1 cellular context compared by ENCODE assay signal in the genomic region with DNA sequence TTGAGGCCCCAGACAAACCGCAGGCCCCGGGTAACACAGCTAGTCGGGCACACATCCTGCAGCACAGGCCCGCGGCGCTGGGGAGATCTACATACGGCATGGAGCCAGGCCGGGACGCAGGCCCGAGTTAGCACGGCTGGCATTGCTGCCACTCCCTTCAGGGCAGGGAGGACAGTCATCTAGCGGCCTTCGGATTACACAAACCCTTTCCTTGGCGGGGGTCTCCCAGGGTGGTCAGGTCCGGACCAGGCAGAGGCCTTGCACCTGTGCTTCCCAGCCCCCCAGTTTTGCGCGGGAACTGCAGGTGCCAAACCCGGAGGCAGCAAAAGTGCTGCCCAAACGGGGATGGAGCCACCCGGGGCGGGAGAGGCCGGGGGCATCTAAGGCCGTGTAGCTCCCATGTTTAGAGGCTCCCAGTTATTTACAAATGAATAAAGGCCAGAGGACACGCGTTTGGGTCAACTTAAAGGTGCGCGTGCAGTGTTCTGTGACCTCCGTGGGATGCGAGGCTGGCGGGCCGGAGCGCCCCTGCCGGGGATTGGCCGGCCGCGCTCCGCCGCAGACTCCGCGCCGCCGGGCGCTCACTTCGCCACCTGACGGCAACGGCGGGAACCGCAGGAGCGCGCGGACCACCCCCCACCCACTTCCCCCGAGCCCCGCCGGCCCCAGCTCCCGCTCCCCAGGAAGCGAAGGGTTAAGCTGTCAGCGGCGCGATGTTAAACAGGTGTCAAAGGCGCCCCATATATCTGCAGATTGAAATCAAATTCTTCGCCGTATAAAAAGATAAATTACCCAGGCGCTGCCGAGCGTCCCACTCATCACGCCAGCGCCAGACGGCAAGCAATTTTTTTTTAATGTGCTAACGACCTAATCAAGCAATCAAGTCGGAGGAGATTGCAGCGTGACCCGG.
TF ChIP-seq lines count a peak whose summit lies in the region.

No MANE protein-coding gene starts in this region.

TF ChIP-seq in HEK293, 187 proteins besides CTCF, POLR2A, EP300 and RAD21 (continued from another document):
- TF ChIP-seq, protein P1, sequence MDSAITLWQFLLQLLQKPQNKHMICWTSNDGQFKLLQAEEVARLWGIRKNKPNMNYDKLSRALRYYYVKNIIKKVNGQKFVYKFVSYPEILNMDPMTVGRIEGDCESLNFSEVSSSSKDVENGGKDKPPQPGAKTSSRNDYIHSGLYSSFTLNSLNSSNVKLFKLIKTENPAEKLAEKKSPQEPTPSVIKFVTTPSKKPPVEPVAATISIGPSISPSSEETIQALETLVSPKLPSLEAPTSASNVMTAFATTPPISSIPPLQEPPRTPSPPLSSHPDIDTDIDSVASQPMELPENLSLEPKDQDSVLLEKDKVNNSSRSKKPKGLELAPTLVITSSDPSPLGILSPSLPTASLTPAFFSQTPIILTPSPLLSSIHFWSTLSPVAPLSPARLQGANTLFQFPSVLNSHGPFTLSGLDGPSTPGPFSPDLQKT (IDR thresholded peaks at IDR 0.05; ENCODE audit: borderline replicate concordance, low read depth, low read length), result no peak
- 0 out of 2 replicates have a peak, but pooled peaks have one; percentile 16 for TF ChIP-seq ZNF600 (tag by site-specific recombination; IDR thresholded peaks at IDR 0.05)
- no peak for TF ChIP-seq ZNF610 (tag by site-specific recombination; IDR thresholded peaks at IDR 0.05; ENCODE audit: borderline replicate concordance)
- TF ChIP-seq ZNF335 (tag by site-specific recombination; conservative IDR thresholded peaks at IDR 0.05), result peak; percentile 77
- no peak for TF ChIP-seq GLIS1 (tag by site-specific recombination; IDR thresholded peaks at IDR 0.05)
- TF ChIP-seq ZSCAN30 (tag by site-specific recombination; IDR thresholded peaks at IDR 0.05), result 0 out of 2 replicates have a peak, but pooled peaks have one; percentile 58
